Comparison of ENCODE assay signal across 8 cellular contexts in the genomic region with DNA sequence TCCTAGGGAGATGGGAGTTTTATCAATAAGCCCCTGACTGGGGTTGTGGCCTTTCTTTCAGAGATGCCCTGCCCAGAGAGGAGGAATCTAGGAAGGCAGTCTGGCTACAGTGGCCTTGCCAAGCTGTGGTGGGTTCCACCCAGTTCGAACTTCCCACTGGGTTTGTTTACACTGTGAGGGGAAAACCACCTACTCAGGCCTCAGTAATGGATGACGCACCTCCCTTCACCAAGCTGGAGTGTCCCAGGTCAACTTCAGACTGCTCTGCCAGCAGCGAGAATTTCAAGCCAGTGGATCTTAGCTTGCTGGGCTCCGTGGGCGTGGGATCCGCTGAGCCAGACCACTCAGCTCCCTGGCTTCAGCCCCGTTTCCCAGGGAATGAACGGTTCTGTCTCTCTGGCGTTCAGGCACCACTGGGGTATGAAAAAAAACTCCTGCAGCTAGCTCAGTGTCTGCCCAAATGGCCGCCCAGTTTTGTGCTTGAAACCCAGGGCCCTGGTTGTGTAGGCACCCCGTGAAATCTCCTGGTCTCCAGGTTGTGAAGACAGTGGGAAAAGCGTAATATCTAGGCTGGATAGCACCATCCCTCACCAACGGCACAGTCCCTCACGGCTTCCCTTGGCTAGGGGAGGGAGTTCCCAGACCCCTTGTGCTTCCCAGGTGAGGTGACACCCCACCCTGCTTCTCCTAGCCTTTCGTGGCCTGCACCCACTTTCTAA. TPM values are rescaled to one million over a fixed set of nuclear protein-coding genes. Genes with fewer than 3 reads are reported as not detected.
DNase-seq lines count a peak whose midpoint lies in the region; ATAC-seq, FAIRE-seq and TF ChIP-seq lines count a peak whose summit lies in the region.
"Not testable (repeated sequence)": the region's sequence is repeated elsewhere in the genome, so short reads cannot be mapped to it uniquely, and the experiment has no call there.

No MANE protein-coding gene starts in this region.

- H4K20me1 ChIP-seq in osteoblast (ENCODE audit: insufficient read depth, low read length), result not testable (repeated sequence)

- H3K27ac Mint-ChIP-seq in Caco-2 (ENCODE audit: unreplicated experiment), result peak overlapping the region; percentile 11
- peak overlapping the region; percentile 76 for H3K27ac Mint-ChIP-seq in activated CD8-positive, alpha-beta memory T cell treated with anti-CD3 and anti-CD28 coated beads, Interleukin-2, amount 10 ng/mL, durations not matched to agents 7 days and 5 days

- H3K27me3 ChIP-seq in Caco-2 (replicated peaks; ENCODE audit: control insufficient read depth, insufficient read depth, low read length); Panc1 (ENCODE audit: control insufficient read depth, insufficient read depth, low read length); bronchial epithelial cell (ENCODE audit: control insufficient read depth, insufficient read depth, low read length); heart right ventricle; osteoblast (ENCODE audit: insufficient read depth, low read length); stomach: not testable (repeated sequence)

- not testable (repeated sequence) for TF ChIP-seq EP300 in stomach (IDR thresholded peaks at IDR 0.05)

- H3K79me2 ChIP-seq in osteoblast (ENCODE audit: insufficient read depth, low read length), result peaks cover 43% of the 10 kb centered on the region

- CTCF ChIA-PET in Caco-2 (lab: Charles Lee); Panc1 (lab: Charles Lee); activated CD8-positive, alpha-beta memory T cell treated with anti-CD3 and anti-CD28 coated beads, Interleukin-2, amount 10 ng/mL, durations not matched to agents 7 days and 5 days (lab: Charles Lee): not testable (repeated sequence)

- ATAC-seq in HG02763 (IDR thresholded peaks at IDR 0.05; ENCODE audit: unreplicated experiment) (peak; percentile 7), Panc1 (peak; percentile 68), heart right ventricle (peak in 3 of 8 donors; percentile 5 to 41 (median 19))
- ATAC-seq in activated CD8-positive, alpha-beta memory T cell treated with anti-CD3 and anti-CD28 coated beads, Interleukin-2, amount 10 ng/mL, durations not matched to agents 7 days and 5 days, result not testable (repeated sequence)

- not testable (repeated sequence) for DNase-seq in Caco-2; Panc1 (ENCODE audit: low read depth, low spot score); activated CD8-positive, alpha-beta memory T cell treated with anti-CD3 and anti-CD28 coated beads, Interleukin-2, amount 10 ng/mL, durations not matched to agents 7 days and 5 days; heart right ventricle; osteoblast (ENCODE audit: insufficient read length, low spot score, missing footprints); stomach
- DNase-seq in bronchial epithelial cell (ENCODE audit: low read depth), result peak; percentile 87

- 90 to 93% methylated on average over 15 of the region's 15 CpGs for WGBS in heart right ventricle, 2 donors
- WGBS in stomach, 5 donors, result 80 to 94% (median 92%) methylated on average over 13 to 15 of the region's 15 CpGs

- not testable (repeated sequence) for H3K36me3 ChIP-seq in Caco-2 (ENCODE audit: control insufficient read depth, insufficient read depth, low read length); Panc1 (ENCODE audit: control insufficient read depth, insufficient read depth, low read length); bronchial epithelial cell (ENCODE audit: control insufficient read depth, insufficient read depth, low read length); osteoblast (ENCODE audit: insufficient read depth, low read length)
- peaks cover 0 to 13% (median 0%) of the 10 kb centered on the region in 9 donors for H3K36me3 ChIP-seq in heart right ventricle
- peaks cover 0 to 16% (median 7%) of the 10 kb centered on the region in 4 donors for H3K36me3 ChIP-seq in stomach

- POLR2A ChIA-PET in Caco-2 (lab: Charles Lee); Panc1 (lab: Charles Lee): not testable (repeated sequence)

- TF ChIP-seq POLR2A in stomach (IDR thresholded peaks at IDR 0.05), result not testable (repeated sequence)

- H3K4me3 ChIP-seq in Caco-2 (ENCODE audit: low read depth, low read length); Panc1 (ENCODE audit: low read depth in 2 of 2, low read length in 2 of 2); bronchial epithelial cell (ENCODE audit: low read depth, low read length); stomach: not testable (repeated sequence)
- H3K4me3 ChIP-seq in heart right ventricle (peak overlapping the region in 2 of 10 donors; percentile 0 to 2), osteoblast (ENCODE audit: insufficient read depth, low read length) (peak overlapping the region; percentile 56)

- H3K4me3 Mint-ChIP-seq in Caco-2 (ENCODE audit: unreplicated experiment), result not testable (repeated sequence)
- peak overlapping the region; percentile 56 for H3K4me3 Mint-ChIP-seq in activated CD8-positive, alpha-beta memory T cell treated with anti-CD3 and anti-CD28 coated beads, Interleukin-2, amount 10 ng/mL, durations not matched to agents 7 days and 5 days

- in situ Hi-C loops in Panc1 (cut with HindIII; ENCODE audit: low pct_unique_long_range_greater_than_20kb, low sequenced_read_pairs), result not testable (repeated sequence)

- H3K4me2 ChIP-seq in osteoblast (ENCODE audit: insufficient read depth, low read length), result peak overlapping the region; percentile 67

- FAIRE-seq in bronchial epithelial cell (lab: Jason Lieb, UNC), result not testable (repeated sequence)

- H3K9me3 Mint-ChIP-seq in Caco-2 (ENCODE audit: unreplicated experiment), result peaks cover 26% of the 10 kb centered on the region
- peaks cover 12% of the 10 kb centered on the region for H3K9me3 Mint-ChIP-seq in activated CD8-positive, alpha-beta memory T cell treated with anti-CD3 and anti-CD28 coated beads, Interleukin-2, amount 10 ng/mL, durations not matched to agents 7 days and 5 days (ENCODE audit: low read depth)

- peaks cover 16% of the 10 kb centered on the region for H3K4me1 Mint-ChIP-seq in Caco-2 (ENCODE audit: low read depth, unreplicated experiment)
- peaks cover 25% of the 10 kb centered on the region for H3K4me1 Mint-ChIP-seq in activated CD8-positive, alpha-beta memory T cell treated with anti-CD3 and anti-CD28 coated beads, Interleukin-2, amount 10 ng/mL, durations not matched to agents 7 days and 5 days

- H2AFZ ChIP-seq in osteoblast (ENCODE audit: low read length), result not testable (repeated sequence)

- intact Hi-C loops in Caco-2 (cut with micrococcal nuclease; ENCODE audit: unreplicated experiment); stomach (cut with DNase I; ENCODE audit: low total_unique reads): not testable (repeated sequence)
- intact Hi-C loops in Panc1 (cut with micrococcal nuclease; ENCODE audit: unreplicated experiment), result loop anchor here (5.0 kb wide), 1 partner anchor 54 kb away; a partner anchor contains a TSS
- intact Hi-C loops in heart right ventricle (cut with DNase I), result loop anchor here in 4 of 10 donors (5.0 to 10.0 kb wide), 2 partner anchors 51 to 54 kb away; a partner anchor contains a TSS

- H3K27ac ChIP-seq in Panc1 (ENCODE audit: low read length) (peak overlapping the region; percentile 93), heart right ventricle (peak overlapping the region in 9 of 10 donors; percentile 65 to 80 (median 70)), osteoblast (ENCODE audit: low read depth, low read length) (peak overlapping the region; percentile 100), stomach (peak overlapping the region in 4 of 5 donors; percentile 20 to 39 (median 26))

- not testable (repeated sequence) for H3K27me3 Mint-ChIP-seq in Caco-2 (ENCODE audit: insufficient read depth, unreplicated experiment); activated CD8-positive, alpha-beta memory T cell treated with anti-CD3 and anti-CD28 coated beads, Interleukin-2, amount 10 ng/mL, durations not matched to agents 7 days and 5 days

- TF ChIP-seq CTCF in Caco-2 (IDR thresholded peaks at IDR 0.05; ENCODE audit: insufficient read depth in 1 of 2, low read depth in 1 of 2, low read length in 1 of 2, severe bottlenecking in 1 of 2, unreplicated experiment in 1 of 2); Panc1 (IDR thresholded peaks at IDR 0.05); bronchial epithelial cell (IDR thresholded peaks at IDR 0.05; ENCODE audit: insufficient read depth, low read length, severe bottlenecking); heart right ventricle (IDR thresholded peaks at IDR 0.05); osteoblast (IDR thresholded peaks at IDR 0.05; ENCODE audit: extremely low read depth, low read depth, low read length); stomach (IDR thresholded peaks at IDR 0.05): not testable (repeated sequence)

- H3K4me1 ChIP-seq in Caco-2 (peaks cover 23% of the 10 kb centered on the region), Panc1 (ENCODE audit: control insufficient read depth, insufficient read depth, low read length) (peaks cover 26% of the 10 kb centered on the region), heart right ventricle (peaks cover 9 to 43% (median 24%) of the 10 kb centered on the region in 9 donors), osteoblast (ENCODE audit: insufficient read depth, low read length) (peaks cover 32% of the 10 kb centered on the region), stomach (peaks cover 6 to 42% (median 20%) of the 10 kb centered on the region in 4 donors)

- BruUV-seq in Caco-2 (replicated peaks; lab: Mats Ljungman, UMichigan); Panc1 (replicated peaks; lab: Mats Ljungman, UMichigan): not testable (repeated sequence)

- not testable (repeated sequence) for H3K9me3 ChIP-seq in Caco-2; Panc1 (ENCODE audit: control insufficient read depth, insufficient read depth, low read depth, low read length); osteoblast (ENCODE audit: low read depth, low read length)
- H3K9me3 ChIP-seq in heart right ventricle (peaks cover 0 to 37% (median 4%) of the 10 kb centered on the region in 11 donors), stomach (peaks cover 0 to 12% (median 10%) of the 10 kb centered on the region in 4 donors)

- not testable (repeated sequence) for H3K36me3 Mint-ChIP-seq in Caco-2 (ENCODE audit: insufficient read depth, unreplicated experiment)
- H3K36me3 Mint-ChIP-seq in activated CD8-positive, alpha-beta memory T cell treated with anti-CD3 and anti-CD28 coated beads, Interleukin-2, amount 10 ng/mL, durations not matched to agents 7 days and 5 days, result peaks cover 58% of the 10 kb centered on the region

RNA-seq across cellular contexts. Expression of a gene that starts 45.1 kb away (rescaled TPM):
- total RNA-seq in Caco-2 (2022), result 0.63 and 0.88 TPM in 2 replicates
- 0.10 TPM for total RNA-seq in Panc1 (2021; ENCODE audit: unreplicated experiment)
- 0.16 TPM for polyA plus RNA-seq in Panc1 (2012; ENCODE audit: insufficient read length)
- not detected for total RNA-seq in activated CD8-positive, alpha-beta memory T cell treated with anti-CD3 and anti-CD28 coated beads, Interleukin-2, amount 10 ng/mL, durations not matched to agents 7 days and 5 days
- total RNA-seq in bronchial epithelial cell, result 1.3 and 1.9 TPM in 2 replicates
- total RNA-seq in heart right ventricle, result under 1 TPM in 4 of 10 donors, not detected in 6; 0.10 to 0.30 (median 0.21) TPM
- under 1 TPM; 0.04 to 0.37 TPM for polyA plus RNA-seq in heart right ventricle
- total RNA-seq in osteoblast, result 0.59 and 0.72 TPM in 2 replicates
- total RNA-seq in stomach, result 10 to 100 TPM in 1 of 5 donors, 1 to 10 TPM in 2, not detected in 2; 6.2 to 11.6 (median 7.7) TPM
- 1 to 10 TPM in 1 of 3 donors, under 1 TPM in 2; 0.37 to 1.1 (median 0.85) TPM for polyA plus RNA-seq in stomach

RNA-seq across cellular contexts. Expression of a gene that starts 54.5 kb away (rescaled TPM):
- 7.5 and 11.1 TPM in 2 replicates for total RNA-seq in Caco-2 (2022)
- total RNA-seq in Panc1 (2021; ENCODE audit: unreplicated experiment), result 21.3 TPM
- 6.3 TPM for polyA plus RNA-seq in Panc1 (2012; ENCODE audit: insufficient read length)
- 10 to 100 TPM; 30.4 to 32.4 TPM for total RNA-seq in activated CD8-positive, alpha-beta memory T cell treated with anti-CD3 and anti-CD28 coated beads, Interleukin-2, amount 10 ng/mL, durations not matched to agents 7 days and 5 days
- total RNA-seq in bronchial epithelial cell, result 22.4 and 23.8 TPM in 2 replicates
- total RNA-seq in heart right ventricle, result 10 to 100 TPM; 18.4 to 27.2 (median 23.8) TPM
- polyA plus RNA-seq in heart right ventricle, result 1 to 10 TPM; 4.0 to 6.6 TPM
- total RNA-seq in osteoblast, result 34.7 and 36.8 TPM in 2 replicates
- total RNA-seq in stomach, result 100 to 1,000 TPM in 1 of 5 donors, 10 to 100 TPM in 4; 11.9 to 145 (median 69.2) TPM
- polyA plus RNA-seq in stomach, result 1 to 10 TPM; 3.7 to 4.7 (median 4.6) TPM

RNA-seq across cellular contexts. Expression of a gene that starts 54.7 kb away (rescaled TPM):
- total RNA-seq in Caco-2 (2022) (42.7 and 44.3 TPM in 2 replicates), Panc1 (2021; ENCODE audit: unreplicated experiment) (26.7 TPM), bronchial epithelial cell (20.5 and 25.3 TPM in 2 replicates), heart right ventricle (10 to 100 TPM; 23.1 to 47.6 (median 37.9) TPM), osteoblast (50.3 and 58.6 TPM in 2 replicates), stomach (10 to 100 TPM; 19.1 to 81.0 (median 41.3) TPM)
- polyA plus RNA-seq in Panc1 (2012; ENCODE audit: insufficient read length), result 20.3 TPM
- 10 to 100 TPM; 27.4 to 28.4 TPM for total RNA-seq in activated CD8-positive, alpha-beta memory T cell treated with anti-CD3 and anti-CD28 coated beads, Interleukin-2, amount 10 ng/mL, durations not matched to agents 7 days and 5 days
- polyA plus RNA-seq in heart right ventricle (1 to 10 TPM; 6.3 to 8.5 TPM), stomach (10 to 100 TPM in 1 of 3 donors, 1 to 10 TPM in 2; 7.3 to 10.5 (median 9.0) TPM)

Comparison
In these comparisons a context has a peak if more than half of its experiments do, and no peak if none do; other contexts are left out.
1. H3K27ac ChIP-seq: peak in every context shown above with its lines; median percentile 100 in osteoblast; 93 in Panc1; 70 in heart right ventricle; 26 in stomach.